ENCODE assay signal across 19 cellular contexts in the genomic region with DNA sequence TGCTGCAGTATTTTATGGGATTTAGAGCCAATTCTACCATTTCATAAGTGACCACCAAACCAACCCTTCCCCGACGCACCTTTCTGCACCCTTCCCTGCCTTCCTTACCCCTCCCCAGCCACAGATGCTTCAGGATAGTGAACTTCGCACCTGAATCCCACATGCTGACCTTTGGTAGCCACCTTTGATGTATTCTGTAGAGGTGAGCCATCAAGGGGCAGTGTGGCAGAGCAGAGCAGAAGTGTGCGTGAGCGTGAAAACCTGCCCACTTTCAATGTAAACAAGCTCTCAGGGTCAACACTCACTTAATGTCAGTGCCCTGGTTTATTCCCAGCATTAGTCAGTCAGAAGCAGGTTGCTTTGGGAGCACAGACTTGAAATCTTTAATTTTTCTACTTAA.
DNase-seq lines count a peak whose midpoint lies in the region; ATAC-seq, FAIRE-seq and TF ChIP-seq lines count a peak whose summit lies in the region.
"Had no signal": no experiment of that assay in that cellular context is flagged by ENCODE, and none has a peak within 500 bp of the region (broad histone marks: within the 10 kb centered on the region; RNA-seq: fewer than 3 reads in every experiment).

No MANE protein-coding gene starts in this region.

- H2BK120ac ChIP-seq in H9 (ENCODE audit: low read depth, low read length, poor library complexity, severe bottlenecking): no peak overlapping the region

- H2BK20ac ChIP-seq in H9 (ENCODE audit: low read depth, low read length, poor library complexity, severe bottlenecking): no peak overlapping the region

- H3K9ac ChIP-seq in H9 (ENCODE audit: extremely low read depth, insufficient read length, low read length): no peak overlapping the region
- no peak overlapping the region for H3K9ac ChIP-seq in HepG2 (ENCODE audit: insufficient read depth, low read depth, low read length)
- H3K9ac ChIP-seq: BLaER1, KMS-11 had no signal

- DNase-seq in H9: no peak
- DNase-seq in coronary artery (ENCODE audit: low spot score): no peak
- DNase-seq in HepG2 (ENCODE audit: low spot score): peak; percentile 63
- no peak for DNase-seq in pancreas
- DNase-seq in tibial nerve (ENCODE audit: low spot score in 2 of 2): no peak
- DNase-seq: ACHN; CD4-positive, alpha-beta memory T cell; DMS153; DND-41; EL; GOT3 had no signal

- no TSS peak for BruUV-seq in HepG2 (replicated peaks; lab: Mats Ljungman, UMichigan)

- TF ChIP-seq CTCF in H9 (conservative IDR thresholded peaks at IDR 0.05) (no peak), coronary artery (IDR thresholded peaks at IDR 0.05) (no peak), HepG2 (CRISPR knock-in tag; IDR thresholded peaks at IDR 0.05) (peak; percentile 26; the same call in 1 of the 2 replicates), pancreas (IDR thresholded peaks at IDR 0.05) (no peak), tibial nerve (IDR thresholded peaks at IDR 0.05) (no peak)

- H3K4me3 ChIP-seq in coronary artery (no peak overlapping the region), HepG2 (replicated peaks in 1 of 3; ENCODE audit: insufficient read depth in 1 of 3, low read depth in 2 of 3, low read length in 3 of 3) (no peak overlapping the region), pancreas (no peak overlapping the region), tibial nerve (no peak overlapping the region)
- H3K4me3 ChIP-seq: BLaER1, GM12878, HAP-1 had no signal

- no peak overlapping the region for H3T11ph ChIP-seq in H9 (ENCODE audit: low read length)

- H2BK15ac ChIP-seq in H9 (ENCODE audit: low read depth, low read length): no peak overlapping the region

- H2BK12ac ChIP-seq in H9 (ENCODE audit: insufficient read length, low read depth, low read length): no peak overlapping the region

- CTCF ChIA-PET in HepG2 (lab: Yijun Ruan, JAX; ENCODE audit: low intra/inter-chr PET ratio, low total read pairs): no interaction called here

- H3K14ac ChIP-seq in H9 (ENCODE audit: insufficient read depth, low read length): no peak overlapping the region

- H3K4me1 ChIP-seq in H9 (ENCODE audit: insufficient read depth, low read length): no peaks in the 10 kb centered on the region; the same call in 1 of the 2 replicates
- peaks cover 74% of the 10 kb centered on the region for H3K4me1 ChIP-seq in HepG2 (ENCODE audit: insufficient read depth, low read length)
- H3K4me1 ChIP-seq in pancreas: no peaks in the 10 kb centered on the region
- H3K4me1 ChIP-seq in tibial nerve: peaks cover 0 to 4% (median 0%) of the 10 kb centered on the region in 4 donors
- H3K4me1 ChIP-seq: BLaER1 had no signal

- no peak overlapping the region for H3K18ac ChIP-seq in H9 (ENCODE audit: insufficient read length, low read depth, low read length)

- H4K20me1 ChIP-seq in H9 (ENCODE audit: control insufficient read depth, insufficient read depth, insufficient read length) (no peaks in the 10 kb centered on the region), HepG2 (ENCODE audit: insufficient read depth, low read length) (no peaks in the 10 kb centered on the region)
- H4K20me1 ChIP-seq: BLaER1 had no signal

- no CpG with 5 or more reads among the region's 5 CpGs for WGBS in H9 (ENCODE audit: extremely low coverage, insufficient read length, low lambda C conversion rate)
- WGBS in HepG2 (ENCODE audit: low lambda C conversion rate): 7% methylated on average over 5 of the region's 5 CpGs
- WGBS in pancreas, 2 donors: 68 to 69% methylated on average over 5 of the region's 5 CpGs
- WGBS in tibial nerve, 2 donors: 94 to 98% methylated on average over 5 of the region's 5 CpGs

- H4K8ac ChIP-seq in H9 (replicated peaks; ENCODE audit: insufficient read length, low read depth, low read length): no peak overlapping the region

- no peaks in the 10 kb centered on the region for H3K79me2 ChIP-seq in H9 (ENCODE audit: insufficient read depth, low read length)
- H3K79me2 ChIP-seq in HepG2 (ENCODE audit: insufficient read depth, low read length): no peaks in the 10 kb centered on the region

- H2AFZ ChIP-seq in H9 (ENCODE audit: low read length) (no peak overlapping the region), HepG2 (ENCODE audit: low read length) (no peak overlapping the region)

- FAIRE-seq in HepG2 (lab: Jason Lieb, UNC) (peak; percentile 81), pancreas (lab: Jason Lieb, UNC) (no peak)
- FAIRE-seq: GM12878, GM19239 had no signal

- H3K4me2 ChIP-seq in H9 (ENCODE audit: insufficient read depth, insufficient read length, low read length) (no peak overlapping the region), HepG2 (ENCODE audit: low read depth, low read length) (peak overlapping the region; percentile 41)
- H3K4me2 ChIP-seq: BLaER1, KMS-11 had no signal

- H3K27ac ChIP-seq in H9 (ENCODE audit: insufficient read length, low read depth, low read length) (no peak overlapping the region), coronary artery (peak overlapping the region; percentile 77 to 84), HepG2 (ENCODE audit: extremely low read length, insufficient read depth, low read length) (peak overlapping the region; percentile 45), pancreas (no peak overlapping the region), tibial nerve (no peak overlapping the region)
- H3K27ac ChIP-seq: BLaER1, KMS-11 had no signal

- no peak overlapping the region for H3K56ac ChIP-seq in H9 (ENCODE audit: insufficient read length, low read depth, low read length)

- in situ Hi-C loops in HepG2 (cut with HindIII; ENCODE audit: extremely low pct_ligation_motif_present, low pct_unique_long_range_greater_than_20kb): loop anchor here (25.0 kb wide), 1 partner anchor 102 kb away; the partner anchor contains the start of gene FRY

- peaks cover 12 to 19% of the 10 kb centered on the region in 2 experiments for H3K4me1 Mint-ChIP-seq in H9
- H3K4me1 Mint-ChIP-seq: CD4-positive, alpha-beta memory T cell had no signal

- 0 out of 5 replicates have a peak, but pooled peaks cover 0 to 2% of the 10 kb centered on the region in 2 experiments for H3K36me3 ChIP-seq in HepG2 (replicated peaks in 1 of 2; ENCODE audit: control insufficient read depth in 1 of 2, insufficient read depth in 2 of 2, low read length in 2 of 2)
- peaks cover 0 to 13% (median 0%) of the 10 kb centered on the region in 3 donors for H3K36me3 ChIP-seq in pancreas
- no peaks in the 10 kb centered on the region for H3K36me3 ChIP-seq in tibial nerve
- H3K36me3 ChIP-seq: BLaER1, HAP-1 had no signal

- no peak overlapping the region for H2BK5ac ChIP-seq in H9 (ENCODE audit: insufficient read length, low read length)

- H3K23me2 ChIP-seq in H9 (ENCODE audit: insufficient read length, low read depth, low read length, poor library complexity, severe bottlenecking): no peaks in the 10 kb centered on the region

- H3K79me1 ChIP-seq in H9 (ENCODE audit: insufficient read depth, low read depth, low read length, poor library complexity, severe bottlenecking): no peaks in the 10 kb centered on the region

- TF ChIP-seq POLR2A in HepG2 (IDR thresholded peaks at IDR 0.05; ENCODE audit: insufficient read depth in 1 of 2, low read depth in 2 of 2, low read length in 2 of 2) (no peak), tibial nerve (IDR thresholded peaks at IDR 0.05) (no peak)

- H4K91ac ChIP-seq in H9 (ENCODE audit: insufficient read length, low read depth, low read length): no peak overlapping the region

- no peaks in the 10 kb centered on the region for H3K27me3 Mint-ChIP-seq in H9 (ENCODE audit: low read depth)
- H3K27me3 Mint-ChIP-seq: CD4-positive, alpha-beta memory T cell had no signal

- no peak overlapping the region for H4K5ac ChIP-seq in H9 (ENCODE audit: insufficient read length, low read depth, low read length)

- peak; percentile 38 to 83; a peak in 2 of 4 replicates for TF ChIP-seq EP300 in HepG2 (IDR thresholded peaks at IDR 0.05; ENCODE audit: low read depth in 2 of 2, low read length in 2 of 2)
- TF ChIP-seq EP300 in HepG2 (CRISPR knock-in tag; IDR thresholded peaks at IDR 0.05; ENCODE audit: borderline replicate concordance): peak; percentile 79
- TF ChIP-seq EP300 in tibial nerve (IDR thresholded peaks at IDR 0.05): no peak

- H2AK5ac ChIP-seq in H9 (ENCODE audit: insufficient read length, low read length): no peak overlapping the region

- intact Hi-C loops in HepG2 (cut with micrococcal nuclease; ENCODE audit: unreplicated experiment): loop anchor here (1.0 kb wide), 1 partner anchor 108 kb away; the partner anchor contains the start of gene FRY
- intact Hi-C loops in pancreas (cut with DNase I): no loop called here

- H3K9me3 ChIP-seq in H9 (ENCODE audit: control insufficient read depth, low read depth, low read length) (no peaks in the 10 kb centered on the region), HepG2 (ENCODE audit: low read length) (no peaks in the 10 kb centered on the region), pancreas (no peaks in the 10 kb centered on the region), tibial nerve (no peaks in the 10 kb centered on the region)
- H3K9me3 ChIP-seq: BLaER1, HAP-1 had no signal

- H3K9me3 Mint-ChIP-seq in H9: no peaks in the 10 kb centered on the region
- H3K9me3 Mint-ChIP-seq: CD14-positive monocyte; CD4-positive, alpha-beta memory T cell had no signal

- H3K4ac ChIP-seq in H9 (ENCODE audit: low read depth, low read length): no peak overlapping the region

- H3K23ac ChIP-seq in H9 (ENCODE audit: insufficient read length, low read depth, low read length): no peak overlapping the region

- no peak overlapping the region for H3K4me3 Mint-ChIP-seq in H9
- H3K4me3 Mint-ChIP-seq: CD14-positive monocyte; CD4-positive, alpha-beta memory T cell had no signal

- no peak for TF ChIP-seq RAD21 in HepG2 (CRISPR knock-in tag; IDR thresholded peaks at IDR 0.05)

- no peaks in the 10 kb centered on the region for H3K36me3 Mint-ChIP-seq in H9 (ENCODE audit: insufficient read depth in 1 of 3, low read depth in 3 of 3)

- POLR2A ChIA-PET in HepG2 (lab: Yijun Ruan, JAX): no interaction called here

- H3K27me3 ChIP-seq in H9 (ENCODE audit: insufficient read depth, low read length): no peaks in the 10 kb centered on the region
- H3K27me3 ChIP-seq in HepG2 (ENCODE audit: control insufficient read depth in 1 of 2, insufficient read depth in 2 of 2, low read length in 2 of 2): no peaks in the 10 kb centered on the region
- H3K27me3 ChIP-seq in pancreas: no peaks in the 10 kb centered on the region
- no peaks in the 10 kb centered on the region for H3K27me3 ChIP-seq in tibial nerve
- H3K27me3 ChIP-seq: BLaER1 had no signal

- H3K27ac Mint-ChIP-seq in H9: peak overlapping the region in 2 of 3 experiments; percentile 26 to 28; a peak in 2 of 7 replicates
- H3K27ac Mint-ChIP-seq: CD4-positive, alpha-beta memory T cell had no signal

- peak; percentile 45 for ATAC-seq in HepG2
- peak in 3 of 4 donors; percentile 24 to 68 (median 63) for ATAC-seq in pancreas
- no peak for ATAC-seq in GM19463 (IDR thresholded peaks at IDR 0.05; ENCODE audit: unreplicated experiment)
- ATAC-seq in GM21447 (IDR thresholded peaks at IDR 0.05; ENCODE audit: unreplicated experiment): no peak
- ATAC-seq: GM12878 had no signal

TF ChIP-seq in HepG2, 621 proteins besides CTCF, POLR2A, EP300 and RAD21 (continues in another document):
- TF ChIP-seq, protein P1, sequence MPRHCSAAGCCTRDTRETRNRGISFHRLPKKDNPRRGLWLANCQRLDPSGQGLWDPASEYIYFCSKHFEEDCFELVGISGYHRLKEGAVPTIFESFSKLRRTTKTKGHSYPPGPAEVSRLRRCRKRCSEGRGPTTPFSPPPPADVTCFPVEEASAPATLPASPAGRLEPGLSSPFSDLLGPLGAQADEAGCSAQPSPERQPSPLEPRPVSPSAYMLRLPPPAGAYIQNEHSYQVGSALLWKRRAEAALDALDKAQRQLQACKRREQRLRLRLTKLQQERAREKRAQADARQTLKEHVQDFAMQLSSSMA (CRISPR knock-in tag; IDR thresholded peaks at IDR 0.05): no peak

Comparison
In these comparisons a context has a peak if more than half of its experiments do, and no peak if none do; other contexts are left out.
1. H3K27ac ChIP-seq: peak in coronary artery (2 of 2) and HepG2 (single experiment); none in H9 (single experiment), pancreas (0 of 4) and tibial nerve (0 of 4).
2. ATAC-seq: peak in HepG2 (single experiment) and pancreas (3 of 4); none in GM19463 (single experiment) and GM21447 (single experiment).